8 cellular contexts compared by ENCODE assay signal in the genomic region with DNA sequence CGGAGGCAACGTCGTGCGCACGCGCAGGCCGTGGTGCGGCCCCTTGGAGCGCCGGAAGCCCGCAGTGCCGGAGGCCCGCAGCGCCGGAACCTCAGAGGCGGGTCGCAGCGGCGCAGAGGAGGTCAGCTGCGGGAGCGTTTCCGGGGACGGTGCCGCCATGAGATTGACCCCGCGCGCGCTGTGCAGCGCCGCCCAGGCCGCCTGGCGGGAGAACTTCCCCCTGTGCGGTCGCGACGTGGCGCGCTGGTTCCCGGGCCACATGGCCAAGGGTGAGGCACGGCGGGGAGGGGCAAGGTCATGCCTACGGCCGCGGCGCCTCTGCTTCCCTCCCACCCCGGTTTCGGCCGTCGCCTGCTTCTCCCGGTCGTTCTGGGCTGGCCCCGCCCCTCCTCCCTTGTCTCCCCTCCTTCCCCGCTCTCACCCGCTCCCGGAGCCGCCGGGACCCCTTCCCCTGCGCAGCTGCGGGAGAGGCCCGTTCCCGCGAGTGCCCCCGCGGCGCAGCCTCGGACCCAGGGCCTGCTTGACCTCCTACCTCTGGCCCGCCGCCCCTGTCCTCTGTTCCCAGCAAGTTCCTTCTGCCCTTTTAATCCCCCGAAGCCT. TPM values are rescaled to one million over a fixed set of nuclear protein-coding genes. Genes with fewer than 3 reads are reported as not detected.
DNase-seq lines count a peak whose midpoint lies in the region; ATAC-seq and TF ChIP-seq lines count a peak whose summit lies in the region.

TSS of gene MTG1 (plus strand) at position 94 of the 600 bp plus-strand sequence. CDS start at position 158, 64 bp downstream.

- no peaks in the 10 kb centered on the region for H4K20me1 ChIP-seq in OCI-LY1 (ENCODE audit: insufficient read depth, low read length)

- H3K4me1 ChIP-seq in OCI-LY1 (ENCODE audit: insufficient read depth, low read length, severe bottlenecking) = peaks cover 44% of the 10 kb centered on the region
- peaks cover 4% of the 10 kb centered on the region for H3K4me1 ChIP-seq in mucosa of descending colon (ENCODE audit: low read depth)

- no peak within 1 kb of the TSS for H2AFZ ChIP-seq in OCI-LY1 (ENCODE audit: low read length)

- DNase-seq in Calu3 (peak; percentile 95), HT-29 (ENCODE audit: low spot score) (peak; percentile 94), activated T-cell treated with anti-CD3 and anti-CD28 coated beads for 48 hours (ENCODE audit: low read depth) (peak; percentile 98), epithelial cell of prostate (ENCODE audit: low read depth, low spot score) (peak; percentile 41), mucosa of descending colon (peak; percentile 94 to 99 (median 96))
- DNase-seq in stimulated activated CD8-positive, alpha-beta memory T cell treated with anti-CD3 and anti-CD28 coated beads, Interleukin-4, amount 100 ng/mL, for 48 hours = peak; percentile 98

- no peaks in the 10 kb centered on the region for H3K27me3 Mint-ChIP-seq in Calu3 (ENCODE audit: unreplicated experiment)

- no TSS peak for BruUV-seq in Calu3 (replicated peaks; lab: Mats Ljungman, UMichigan)

- peak within 1 kb of the TSS; percentile 86 for H3K4me3 Mint-ChIP-seq in Calu3 (ENCODE audit: low read depth, unreplicated experiment)

- H3K4me3 ChIP-seq in OCI-LY1 (ENCODE audit: low read depth, low read length, poor library complexity, severe bottlenecking) (peak within 1 kb of the TSS; percentile 99), mucosa of descending colon (peak within 1 kb of the TSS; percentile 63)

- H3K4me2 ChIP-seq in OCI-LY1 (ENCODE audit: low read length) = peak within 1 kb of the TSS; percentile 100

- CTCF ChIA-PET in Calu3 (lab: Charles Lee) = no interaction called here

- H3K36me3 Mint-ChIP-seq in Calu3 (ENCODE audit: insufficient read depth, unreplicated experiment) = peaks cover 27% of the 10 kb centered on the region

- ATAC-seq in GM21360 (IDR thresholded peaks at IDR 0.05; ENCODE audit: unreplicated experiment) = peak; percentile 58
- peak; percentile 96 for ATAC-seq in mucosa of descending colon

- no peaks in the 10 kb centered on the region for H3K9me2 ChIP-seq in OCI-LY1 (ENCODE audit: low read depth, low read length)

- peak within 1 kb of the TSS; percentile 50 for H3K27ac ChIP-seq in OCI-LY1 (ENCODE audit: low read depth, low read length, poor library complexity, severe bottlenecking)
- peak within 1 kb of the TSS; percentile 79 for H3K27ac ChIP-seq in epithelial cell of prostate

- H3K79me2 ChIP-seq in OCI-LY1 (ENCODE audit: insufficient read depth, low read length) = peaks cover 12% of the 10 kb centered on the region

- H3K36me3 ChIP-seq in OCI-LY1 (ENCODE audit: insufficient read depth, low read length) (peaks cover 27% of the 10 kb centered on the region), mucosa of descending colon (ENCODE audit: low read depth) (peaks cover 7% of the 10 kb centered on the region)

- H3K27ac Mint-ChIP-seq in Calu3 (ENCODE audit: unreplicated experiment) = peak within 1 kb of the TSS; percentile 90

- H3K9ac ChIP-seq in OCI-LY1 (ENCODE audit: low read length) = peak within 1 kb of the TSS; percentile 100

- intact Hi-C loops in Calu3 (cut with micrococcal nuclease; ENCODE audit: unreplicated experiment) (no loop called here), mucosa of descending colon (cut with DNase I, micrococcal nuclease) (no loop called here)

- H3K9me3 Mint-ChIP-seq in Calu3 (ENCODE audit: low read depth, unreplicated experiment) = no peaks in the 10 kb centered on the region

- TF ChIP-seq CTCF in Calu3 (IDR thresholded peaks at IDR 0.05; ENCODE audit: unreplicated experiment) (no peak), OCI-LY1 (IDR thresholded peaks at IDR 0.05; ENCODE audit: low read length) (no peak), mucosa of descending colon (IDR thresholded peaks at IDR 0.05) (no peak)

- H3K9me3 ChIP-seq in OCI-LY1 (ENCODE audit: low read length) (no peaks in the 10 kb centered on the region), mucosa of descending colon (no peaks in the 10 kb centered on the region)

- H3K27me3 ChIP-seq in OCI-LY1 (ENCODE audit: insufficient read depth, low read length) = no peaks in the 10 kb centered on the region

- H3K4me1 Mint-ChIP-seq in Calu3 (ENCODE audit: low read depth, unreplicated experiment) = peaks cover 12% of the 10 kb centered on the region

- H3F3A ChIP-seq in OCI-LY1 (ENCODE audit: insufficient read depth, low read length) = no peaks in the 10 kb centered on the region

RNA-seq across cellular contexts. Expression of gene MTG1, which starts in this region (rescaled TPM):
- total RNA-seq in Calu3 (2022) (37.8 and 39.5 TPM in 2 replicates), mucosa of descending colon (10 to 100 TPM; 43.6 to 52.7 (median 45.6) TPM)
- 44.3 and 56.9 TPM in 2 replicates for total RNA-seq in HT-29 (2014; rRNA removed; shearing (Covaris generic))

Comparison
In these comparisons a context has a peak if more than half of its experiments do, and no peak if none do; other contexts are left out.
1. Peak in every context shown above with its lines: DNase-seq, ATAC-seq, H3K4me3 ChIP-seq and H3K27ac ChIP-seq.
2. DNase-seq: peak in every context shown above with its lines; median percentile 98 in activated T-cell treated with anti-CD3 and anti-CD28 coated beads for 48 hours; 98 in stimulated activated CD8-positive, alpha-beta memory T cell treated with anti-CD3 and anti-CD28 coated beads, Interleukin-4, amount 100 ng/mL, for 48 hours; 96 in mucosa of descending colon; 95 in Calu3; 94 in HT-29; 41 in epithelial cell of prostate.